ENCODE assay signal across 22 cellular contexts in the genomic region with DNA sequence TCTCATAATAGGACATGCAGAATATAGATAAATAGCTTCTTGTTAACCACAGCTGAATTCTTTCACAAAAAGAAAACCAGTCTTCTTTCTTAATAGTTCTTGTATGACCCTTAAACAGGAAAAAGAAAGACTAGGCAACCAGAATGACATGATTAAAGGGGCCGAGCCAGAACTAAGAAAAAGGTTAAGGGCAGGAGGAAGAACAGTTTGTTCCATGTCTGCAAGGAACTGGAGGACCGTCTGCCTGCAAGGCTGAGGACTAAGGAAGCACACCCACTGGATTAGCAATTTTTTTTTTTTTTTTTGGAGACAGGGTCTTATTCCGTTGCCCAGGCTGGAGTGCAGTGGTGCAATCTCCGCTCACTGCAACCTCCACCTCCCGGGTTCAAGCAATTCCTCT. TPM values are rescaled to one million over a fixed set of nuclear protein-coding genes. Genes with fewer than 3 reads are reported as not detected.
"Had no signal": no experiment of that assay in that cellular context is flagged by ENCODE, and none has a peak within 500 bp of the region (broad histone marks: within the 10 kb centered on the region; RNA-seq: fewer than 3 reads in every experiment).

No MANE protein-coding gene starts in this region.

- H3K4me2 ChIP-seq: SK-N-SH had no signal

- H3K9me3 ChIP-seq: SK-N-SH had no signal

- DNase-seq: KBM-7, MV-4-11, NCI-H1048, NCI-H1105, NCI-H1417, NCI-H1436 treated with DMSO at 0.1 percent for 48 hours, NCI-H1694, NCI-H187 treated with DMSO at 0.1 percent for 48 hours, NCI-H2029 treated with DMSO at 0.1 percent for 48 hours, NCI-H524, NCI-H526 treated with DMSO at 0.1 percent for 48 hours, NCI-H748 treated with DMSO at 0.1 percent for 48 hours, Right ventricle myocardium superior, RPMI8226, SIG-M5, SK-N-SH had no signal

- H3K9ac ChIP-seq: SK-N-SH had no signal

- FAIRE-seq: RCC 7860 had no signal

RNA-seq across cellular contexts. Expression of a gene that starts 47.5 kb away (rescaled TPM):
- total RNA-seq: HT-29, LHCN-M2, MCF 10A, NCI-H460, Right ventricle myocardium superior, SK-MEL-5 had no signal
- polyA plus RNA-seq: SK-N-SH had no signal
